Comparison of ENCODE assay signal across 1 cellular context in genomic region chr7:8232999-8233847, GRCh38.
TF ChIP-seq lines count a peak whose summit lies in the region.

No MANE protein-coding gene starts in this region.

TF ChIP-seq in K562, 482 proteins besides CTCF, POLR2A, EP300 and RAD21 (continued from another document and continues in another):
- TF ChIP-seq ZNF280B (CRISPR knock-in tag; IDR thresholded peaks at IDR 0.05) (no peak), ZNF699 (CRISPR knock-in tag; IDR thresholded peaks at IDR 0.05; ENCODE audit: insufficient replicate concordance) (no peak), SPI1 (IDR thresholded peaks at IDR 0.05; ENCODE audit: borderline replicate concordance, low read depth, low read length) (no peak), SRSF3 (IDR thresholded peaks at IDR 0.05; ENCODE audit: insufficient read depth, low read length) (no peak), ILF3 (IDR thresholded peaks at IDR 0.05; ENCODE audit: borderline replicate concordance) (no peak), ZNF318 (IDR thresholded peaks at IDR 0.05; ENCODE audit: borderline replicate concordance in 1 of 2, low read depth in 1 of 2) (no peak), SOX6 (IDR thresholded peaks at IDR 0.05) (peak; percentile 83), CBX5 (IDR thresholded peaks at IDR 0.05; ENCODE audit: borderline replicate concordance, low read depth) (no peak), DLX4 (CRISPR knock-in tag; IDR thresholded peaks at IDR 0.05) (no peak), RHOXF2B (CRISPR knock-in tag; conservative IDR thresholded peaks at IDR 0.05) (no peak), TAF7 (tag; IDR thresholded peaks at IDR 0.05) (no peak), CHD7 (IDR thresholded peaks at IDR 0.05; ENCODE audit: low read depth, low read length) (no peak), HNRNPL (IDR thresholded peaks at IDR 0.05; ENCODE audit: low read depth, low read length) (no peak), PHB (CRISPR knock-in tag; IDR thresholded peaks at IDR 0.05) (no peak), STAG1 (CRISPR knock-in tag; IDR thresholded peaks at IDR 0.05; ENCODE audit: borderline replicate concordance) (no peak), FOXA1 (IDR thresholded peaks at IDR 0.05; ENCODE audit: borderline replicate concordance) (no peak), TARDBP (IDR thresholded peaks at IDR 0.05) (no peak), ZNF277 (CRISPR knock-in tag; IDR thresholded peaks at IDR 0.05; ENCODE audit: borderline replicate concordance) (no peak), HCFC1 (IDR thresholded peaks at IDR 0.05; ENCODE audit: low read depth, low read length) (no peak), CREB3 (tag; conservative IDR thresholded peaks at IDR 0.05; ENCODE audit: low read depth) (no peak), ZNF282 (CRISPR knock-in tag; IDR thresholded peaks at IDR 0.05) (no peak), CHCHD3 (CRISPR knock-in tag; IDR thresholded peaks at IDR 0.05) (no peak), KLF6 (CRISPR knock-in tag; IDR thresholded peaks at IDR 0.05; ENCODE audit: borderline replicate concordance) (no peak), ZNF133 (CRISPR knock-in tag; IDR thresholded peaks at IDR 0.05) (no peak)
